Comparison of ENCODE assay signal across 9 cellular contexts in the genomic region with DNA sequence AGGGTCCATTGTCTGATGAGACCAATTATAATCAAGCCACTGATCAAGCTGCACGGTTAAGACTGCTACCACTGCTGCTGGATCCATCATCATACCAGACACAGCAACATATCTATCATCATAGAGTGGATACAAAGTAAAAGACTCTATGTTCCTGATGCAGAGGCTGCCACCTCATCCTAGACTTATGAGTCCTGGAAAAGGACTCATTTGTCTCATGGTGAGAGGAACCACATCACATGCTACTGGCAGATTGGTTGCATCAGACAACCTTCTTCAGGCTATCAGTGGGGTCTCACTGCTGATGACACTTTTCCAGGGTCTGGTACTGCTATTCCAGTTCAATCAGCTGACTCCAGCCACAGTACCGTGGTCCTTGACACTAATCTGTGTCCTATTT.
DNase-seq lines count a peak whose midpoint lies in the region; ATAC-seq and TF ChIP-seq lines count a peak whose summit lies in the region.
"Had no signal": no experiment of that assay in that cellular context is flagged by ENCODE, and none has a peak within 500 bp of the region (broad histone marks: within the 10 kb centered on the region; RNA-seq: fewer than 3 reads in every experiment).

No MANE protein-coding gene starts in this region.

- DNase-seq in amniotic epithelial cell (ENCODE audit: low read depth) (peak; percentile 10), erythroblast (lab: John Stamatoyannopoulos, UW) (no peak), NCI-H146 treated with DMSO at 0.1 percent for 48 hours (lab: John Stamatoyannopoulos, UW; ENCODE audit: unreplicated experiment) (no peak)
- no peak for DNase-seq in natural killer cell treated with Interleukin-12 subunit alpha and Interleukin-12 subunit beta and Interleukin-15 and Interleukin-18, amount 100 ng/mL, for 72 hours (ENCODE audit: low spot score)
- DNase-seq: right cardiac atrium had no signal

- peaks cover 78 to 79% of the 10 kb centered on the region in 2 donors for H3K4me1 Mint-ChIP-seq in natural killer cell treated with Interleukin-12 subunit alpha and Interleukin-12 subunit beta and Interleukin-15 and Interleukin-18, amount 100 ng/mL, for 72 hours (ENCODE audit: low read depth in 2 of 2)

- peak overlapping the region; percentile 70 to 80 for H3K27ac Mint-ChIP-seq in natural killer cell treated with Interleukin-12 subunit alpha and Interleukin-12 subunit beta and Interleukin-15 and Interleukin-18, amount 100 ng/mL, for 72 hours

- no peak for TF ChIP-seq POLR2A in erythroblast (IDR thresholded peaks at IDR 0.05; ENCODE audit: low read length)

- H3K9me3 Mint-ChIP-seq in natural killer cell treated with Interleukin-12 subunit alpha and Interleukin-12 subunit beta and Interleukin-15 and Interleukin-18, amount 100 ng/mL, for 72 hours = no peaks in the 10 kb centered on the region

- ATAC-seq in GM18517 (IDR thresholded peaks at IDR 0.05; ENCODE audit: unreplicated experiment) (peak; percentile 8), HG03175 (IDR thresholded peaks at IDR 0.05; ENCODE audit: unreplicated experiment) (peak; percentile 4), HG02970 (IDR thresholded peaks at IDR 0.05; ENCODE audit: low FRiP score, unreplicated experiment) (no peak), GM19023 (IDR thresholded peaks at IDR 0.05; ENCODE audit: unreplicated experiment) (no peak)
- peak in 1 of 2 donors; percentile 43 for ATAC-seq in natural killer cell treated with Interleukin-12 subunit alpha and Interleukin-12 subunit beta and Interleukin-15 and Interleukin-18, amount 100 ng/mL, for 72 hours

- peak overlapping the region; percentile 54 for H3K4me3 Mint-ChIP-seq in natural killer cell treated with Interleukin-12 subunit alpha and Interleukin-12 subunit beta and Interleukin-15 and Interleukin-18, amount 100 ng/mL, for 72 hours

- H3K27me3 Mint-ChIP-seq in natural killer cell treated with Interleukin-12 subunit alpha and Interleukin-12 subunit beta and Interleukin-15 and Interleukin-18, amount 100 ng/mL, for 72 hours = no peaks in the 10 kb centered on the region

- H3K36me3 Mint-ChIP-seq in natural killer cell treated with Interleukin-12 subunit alpha and Interleukin-12 subunit beta and Interleukin-15 and Interleukin-18, amount 100 ng/mL, for 72 hours = peaks cover 4% of the 10 kb centered on the region

Comparison
In these comparisons a context has a peak if more than half of its experiments do, and no peak if none do; other contexts are left out.
1. ATAC-seq: peak in GM18517 (single experiment) and HG03175 (single experiment); none in HG02970 (single experiment) and GM19023 (single experiment).